In the genomic region with DNA sequence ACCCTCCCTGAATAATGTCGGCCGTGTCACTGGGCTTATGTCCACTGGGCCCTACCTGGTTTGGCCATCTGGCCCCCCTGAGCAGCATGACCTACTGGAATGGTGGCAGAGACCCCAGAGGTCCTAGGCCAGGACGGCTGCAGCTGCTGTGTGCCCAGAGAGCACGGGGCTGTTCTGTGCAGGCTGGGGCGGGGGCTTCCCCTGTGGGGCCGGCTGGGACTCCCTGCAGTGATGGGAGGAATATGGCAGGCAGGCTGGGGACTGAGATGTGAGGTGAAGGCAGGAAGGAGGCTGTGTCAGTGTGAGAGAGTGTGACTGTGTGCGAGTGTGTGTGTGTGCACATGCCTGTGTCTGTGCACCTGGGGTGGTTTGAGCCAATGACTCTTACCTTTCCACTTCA, we compare ENCODE assay signal across 1 cellular context. TPM values are rescaled to one million over a fixed set of nuclear protein-coding genes. Genes with fewer than 3 reads are reported as not detected.
"Had no signal": no experiment of that assay in that cellular context is flagged by ENCODE, and none has a peak within 500 bp of the region (broad histone marks: within the 10 kb centered on the region; RNA-seq: fewer than 3 reads in every experiment).

No MANE protein-coding gene starts in this region.

RNA-seq across cellular contexts. Expression of a gene that starts 55.3 kb away (rescaled TPM):
- total RNA-seq: IMR-90 had no signal
